In genomic region chr3:26623409-26624208, GRCh38 we compare ENCODE assay signal across 12 cellular contexts. TPM values are rescaled to one million over a fixed set of nuclear protein-coding genes. Genes with fewer than 3 reads are reported as not detected.
DNase-seq lines count a peak whose midpoint lies in the region; ATAC-seq, FAIRE-seq and TF ChIP-seq lines count a peak whose summit lies in the region.
"Had no signal": no experiment of that assay in that cellular context is flagged by ENCODE, and none has a peak within 500 bp of the region (broad histone marks: within the 10 kb centered on the region; RNA-seq: fewer than 3 reads in every experiment).

No MANE protein-coding gene starts in this region.

- H3K27ac ChIP-seq in RWPE2 (ENCODE audit: poor library complexity, severe bottlenecking) (no peak overlapping the region), psoas muscle (no peak overlapping the region), prostate gland (no peak overlapping the region), OCI-LY7 (ENCODE audit: low read depth, low read length, poor library complexity, severe bottlenecking) (no peak overlapping the region)

- no peaks in the 10 kb centered on the region for H3K79me2 ChIP-seq in OCI-LY7 (ENCODE audit: insufficient read depth, low read depth, low read length)

- intact Hi-C loops in psoas muscle (cut with DNase I) (no loop called here), prostate gland (cut with DNase I) (no loop called here), OCI-LY7 (cut with micrococcal nuclease; ENCODE audit: unreplicated experiment) (no loop called here)

- H4K20me1 ChIP-seq in OCI-LY7 (ENCODE audit: insufficient read depth, low read length) = no peaks in the 10 kb centered on the region

- H3K27ac Mint-ChIP-seq in activated T-cell treated with anti-CD3 and anti-CD28 coated beads, Interleukin-2, amount 50 U/mL, for 72 hours = no peak overlapping the region

- H3K36me3 ChIP-seq in RWPE2 (ENCODE audit: low read depth) = no peaks in the 10 kb centered on the region
- H3K36me3 ChIP-seq in psoas muscle (ENCODE audit: insufficient read depth in 1 of 2, low read depth in 1 of 2) = no peaks in the 10 kb centered on the region
- no peaks in the 10 kb centered on the region for H3K36me3 ChIP-seq in prostate gland
- H3K36me3 ChIP-seq in OCI-LY7 (ENCODE audit: insufficient read depth, low read length) = no peaks in the 10 kb centered on the region

- peaks cover 0 to 4% of the 10 kb centered on the region in 2 donors for H3K36me3 Mint-ChIP-seq in activated T-cell treated with anti-CD3 and anti-CD28 coated beads, Interleukin-2, amount 50 U/mL, for 72 hours (ENCODE audit: insufficient read depth in 2 of 2)

- H3K4me1 ChIP-seq in RWPE2 (ENCODE audit: insufficient read depth, poor library complexity, severe bottlenecking) (no peaks in the 10 kb centered on the region), psoas muscle (no peaks in the 10 kb centered on the region), prostate gland (replicated peaks) (no peaks in the 10 kb centered on the region), OCI-LY7 (ENCODE audit: insufficient read depth, low read length, poor library complexity, severe bottlenecking) (no peaks in the 10 kb centered on the region)

- no peak overlapping the region for H2AFZ ChIP-seq in OCI-LY7 (ENCODE audit: low read length)

- TF ChIP-seq CTCF in GM10266 (IDR thresholded peaks at IDR 0.05; ENCODE audit: control insufficient read depth, insufficient read depth, low read depth, missing control alignments) (no peak), RWPE2 (IDR thresholded peaks at IDR 0.05; ENCODE audit: poor library complexity, severe bottlenecking) (no peak), psoas muscle (IDR thresholded peaks at IDR 0.05) (no peak), D721Med (IDR thresholded peaks at IDR 0.05; ENCODE audit: insufficient read depth, missing control alignments) (no peak), prostate gland (IDR thresholded peaks at IDR 0.05) (no peak), OCI-LY7 (conservative IDR thresholded peaks at IDR 0.05; ENCODE audit: low read length) (no peak)

- no peak overlapping the region for H3K4me2 ChIP-seq in OCI-LY7 (ENCODE audit: low read length)

- peaks cover 44% of the 10 kb centered on the region for H3K27me3 ChIP-seq in RWPE2 (ENCODE audit: insufficient read depth, poor library complexity, severe bottlenecking)
- peaks cover 0 to 27% (median 0%) of the 10 kb centered on the region in 3 donors for H3K27me3 ChIP-seq in psoas muscle (ENCODE audit: insufficient read depth in 3 of 3, low read length in 2 of 3)
- H3K27me3 ChIP-seq in prostate gland (replicated peaks; ENCODE audit: insufficient read depth) = peaks cover 13% of the 10 kb centered on the region

- H3K9me3 ChIP-seq in RWPE2 (ENCODE audit: severe bottlenecking) (no peaks in the 10 kb centered on the region), psoas muscle (no peaks in the 10 kb centered on the region), prostate gland (no peaks in the 10 kb centered on the region), OCI-LY7 (ENCODE audit: low read length) (no peaks in the 10 kb centered on the region)

- WGBS in psoas muscle, 3 donors = 4 to 16% (median 7%) methylated on average over 33 of the region's 33 CpGs
- 4% methylated on average over 33 of the region's 33 CpGs for WGBS in prostate gland

- H3K9me2 ChIP-seq in OCI-LY7 (ENCODE audit: insufficient read depth, low read length) = no peaks in the 10 kb centered on the region

- peaks cover 49% of the 10 kb centered on the region for H3K27me3 Mint-ChIP-seq in activated T-cell treated with anti-CD3 and anti-CD28 coated beads, Interleukin-2, amount 50 U/mL, for 72 hours (ENCODE audit: low read depth)

- POLR2A ChIA-PET in OCI-LY7 (lab: Charles Lee) = no interaction called here

- TF ChIP-seq POLR2A in prostate gland (IDR thresholded peaks at IDR 0.05) = no peak

- peak; percentile 17; the same call in 1 of the 3 replicates for ATAC-seq in RWPE2 (ENCODE audit: low read depth)
- ATAC-seq in psoas muscle = peak in 2 of 4 donors; percentile 14 to 40
- ATAC-seq in activated T-cell treated with anti-CD3 and anti-CD28 coated beads, Interleukin-2, amount 50 U/mL, for 72 hours (replicated peaks in 1 of 2) = no peak

- BruUV-seq in OCI-LY7 (replicated peaks; lab: Mats Ljungman, UMichigan) = no TSS peak

- DNase-seq in GM10266 (ENCODE audit: extremely low spot score) (peak; percentile 25), RWPE2 (ENCODE audit: low spot score) (no peak), psoas muscle (peak in 1 of 2 donors; percentile 45), D721Med (ENCODE audit: insufficient read length, low spot score) (no peak), prostate gland (ENCODE audit: low spot score) (no peak), OCI-LY7 (ENCODE audit: low spot score) (no peak)
- DNase-seq in activated T-cell treated with anti-CD3 and anti-CD28 coated beads, Interleukin-2, amount 50 U/mL, for 72 hours = no peak
- DNase-seq: GOT3; NCI-H446 treated with DMSO at 0.1 percent for 48 hours; stimulated activated CD4-positive, alpha-beta T cell treated with anti-CD3 and anti-CD28 coated beads, Interleukin-2, amount 100 ng/mL, for 24 hours; stimulated activated naive CD4-positive, alpha-beta T cell had no signal

- H3K4me1 Mint-ChIP-seq in activated T-cell treated with anti-CD3 and anti-CD28 coated beads, Interleukin-2, amount 50 U/mL, for 72 hours (ENCODE audit: low read depth) = no peaks in the 10 kb centered on the region

- H3K4me3 Mint-ChIP-seq in activated T-cell treated with anti-CD3 and anti-CD28 coated beads, Interleukin-2, amount 50 U/mL, for 72 hours = no peak overlapping the region

- no peaks in the 10 kb centered on the region for H3K9me3 Mint-ChIP-seq in activated T-cell treated with anti-CD3 and anti-CD28 coated beads, Interleukin-2, amount 50 U/mL, for 72 hours

- CTCF ChIA-PET in OCI-LY7 (lab: Charles Lee; ENCODE audit: unreplicated experiment) = no interaction called here

- H3K4me3 ChIP-seq in RWPE2 (ENCODE audit: severe bottlenecking) (no peak overlapping the region), iPS-11a (ENCODE audit: low read depth, low read length) (peak overlapping the region; percentile 38), psoas muscle (peak overlapping the region; percentile 73), prostate gland (no peak overlapping the region), OCI-LY7 (ENCODE audit: low read depth, low read length, poor library complexity, severe bottlenecking) (no peak overlapping the region)

- FAIRE-seq in D721Med (lab: Jason Lieb, UNC) = no peak

RNA-seq across cellular contexts. Expression of gene LRRC3B, which starts 1.0 kb away (rescaled TPM):
- 1 to 10 TPM in 2 of 4 donors, under 1 TPM in 2; 0.36 to 1.1 (median 0.82) TPM for total RNA-seq in psoas muscle
- polyA plus RNA-seq in psoas muscle = 1 to 10 TPM in 2 of 3 donors, under 1 TPM in 1; 0.05 to 3.2 (median 2.7) TPM
- total RNA-seq in activated T-cell treated with anti-CD3 and anti-CD28 coated beads, Interleukin-2, amount 50 U/mL, for 72 hours = not detected
- 1 to 10 TPM in 1 of 2 donors, under 1 TPM in 1; 0.09 to 1.5 TPM for total RNA-seq in prostate gland
- 0.03 TPM in 1 of 2 replicates, not detected in the other for total RNA-seq in OCI-LY7 (2014; rRNA removed; shearing (Covaris generic))
- total RNA-seq in OCI-LY7 (2022) = not detected in 2 replicates

Comparison
In these comparisons a context has a peak if more than half of its experiments do, and no peak if none do; other contexts are left out.
1. H3K4me3 ChIP-seq: peak in iPS-11a (single experiment) and psoas muscle (single experiment); none in RWPE2 (single experiment), prostate gland (0 of 2) and OCI-LY7 (single experiment).